In genomic region chrX:68186552-68187262, GRCh38 we compare ENCODE assay signal across 16 cellular contexts.
A peak's percentile ranks its signal among the peaks of the same experiment; 100 is the strongest.
DNase-seq lines count a peak whose midpoint lies in the region; ATAC-seq and TF ChIP-seq lines count a peak whose summit lies in the region.
"Had no signal": no experiment of that assay in that cellular context is flagged by ENCODE, and none has a peak within 500 bp of the region (broad histone marks: within the 10 kb centered on the region; RNA-seq: fewer than 3 reads in every experiment).

No MANE protein-coding gene starts in this region.

- H3K27me3 ChIP-seq in upper lobe of right lung, result no peaks in the 10 kb centered on the region
- H3K27me3 ChIP-seq: neutrophil, transverse colon had no signal

- no peak overlapping the region for H3K27ac Mint-ChIP-seq in activated naive CD4-positive, alpha-beta T cell treated with anti-CD3 and anti-CD28 coated beads, Interleukin-2, amount 50 U/mL, for 72 hours
- no peak overlapping the region for H3K27ac Mint-ChIP-seq in activated CD8-positive, alpha-beta T cell treated with anti-CD3 and anti-CD28 coated beads, Interleukin-2, amount 10 ng/mL, durations not matched to agents 7 days and 5 days

- H3K4me3 Mint-ChIP-seq in activated CD8-positive, alpha-beta T cell treated with anti-CD3 and anti-CD28 coated beads, Interleukin-2, amount 10 ng/mL, durations not matched to agents 7 days and 5 days, result no peak overlapping the region
- H3K4me3 Mint-ChIP-seq: central memory CD8-positive, alpha-beta T cell had no signal

- POLR2A ChIA-PET in activated CD8-positive, alpha-beta T cell treated with anti-CD3 and anti-CD28 coated beads, Interleukin-2, amount 10 ng/mL, durations not matched to agents 7 days and 5 days (lab: Charles Lee), result no interaction called here

- peaks cover 6% of the 10 kb centered on the region for H3K4me1 Mint-ChIP-seq in activated CD8-positive, alpha-beta T cell treated with anti-CD3 and anti-CD28 coated beads, Interleukin-2, amount 10 ng/mL, durations not matched to agents 7 days and 5 days (ENCODE audit: low read depth)
- H3K4me1 Mint-ChIP-seq: central memory CD8-positive, alpha-beta T cell had no signal

- CTCF ChIA-PET in activated CD8-positive, alpha-beta T cell treated with anti-CD3 and anti-CD28 coated beads, Interleukin-2, amount 10 ng/mL, durations not matched to agents 7 days and 5 days (lab: Charles Lee), result no interaction called here

- intact Hi-C loops in upper lobe of right lung (cut with DNase I), result no loop called here

- H3K4me3 ChIP-seq in upper lobe of right lung, result no peak overlapping the region
- H3K4me3 ChIP-seq: skin epidermis, transverse colon had no signal

- H3K27ac ChIP-seq in upper lobe of right lung, result no peak overlapping the region
- H3K27ac ChIP-seq: neutrophil, skin epidermis, transverse colon had no signal

- no peaks in the 10 kb centered on the region for H3K36me3 ChIP-seq in upper lobe of right lung
- H3K36me3 ChIP-seq: neutrophil, transverse colon had no signal

- H3K9me3 ChIP-seq in upper lobe of right lung, result no peaks in the 10 kb centered on the region
- H3K9me3 ChIP-seq: neutrophil, transverse colon had no signal

- no peak for TF ChIP-seq CTCF in upper lobe of right lung (IDR thresholded peaks at IDR 0.05)

- H3K27me3 Mint-ChIP-seq in activated CD8-positive, alpha-beta T cell treated with anti-CD3 and anti-CD28 coated beads, Interleukin-2, amount 10 ng/mL, durations not matched to agents 7 days and 5 days (ENCODE audit: low read depth), result peaks cover 3% of the 10 kb centered on the region

- ATAC-seq in activated naive CD4-positive, alpha-beta T cell treated with anti-CD3 and anti-CD28 coated beads, Interleukin-2, amount 50 U/mL, for 72 hours, result peak; percentile 20
- peak; percentile 56 for ATAC-seq in upper lobe of right lung
- ATAC-seq in GM19023 (IDR thresholded peaks at IDR 0.05; ENCODE audit: unreplicated experiment), result no peak
- ATAC-seq in activated CD8-positive, alpha-beta T cell treated with anti-CD3 and anti-CD28 coated beads, Interleukin-2, amount 10 ng/mL, durations not matched to agents 7 days and 5 days, result no peak

- no peak for DNase-seq in activated naive CD4-positive, alpha-beta T cell treated with anti-CD3 and anti-CD28 coated beads, Interleukin-2, amount 50 U/mL, for 72 hours (ENCODE audit: low spot score in 2 of 2)
- DNase-seq in activated naive CD4-positive, alpha-beta T cell (lab: John Stamatoyannopoulos, UW), result no peak
- DNase-seq in SIG-M5 treated with dmso at 0.1 percent for 504 hours (lab: John Stamatoyannopoulos, UW; ENCODE audit: unreplicated experiment) (peak; percentile 48), fibroblast of gingiva (ENCODE audit: low read depth) (peak; percentile 5), upper lobe of right lung (no peak), NCI-H1417 (lab: John Stamatoyannopoulos, UW) (no peak)
- no peak for DNase-seq in activated CD8-positive, alpha-beta T cell treated with anti-CD3 and anti-CD28 coated beads, Interleukin-2, amount 10 ng/mL, durations not matched to agents 7 days and 5 days
- DNase-seq: activated CD4-positive, alpha-beta T cell treated with anti-CD3 and anti-CD28 coated beads for 1 hour; activated effector memory CD4-positive, alpha-beta T cell treated with Interleukin-2 at 50 U/mL for 16 hours; NCI-H446 treated with DMSO at 0.1 percent for 48 hours; Right ventricle myocardium superior; transverse colon had no signal

- no peaks in the 10 kb centered on the region for H3K4me1 ChIP-seq in upper lobe of right lung
- H3K4me1 ChIP-seq: transverse colon had no signal

- H3K36me3 Mint-ChIP-seq in activated naive CD4-positive, alpha-beta T cell treated with anti-CD3 and anti-CD28 coated beads, Interleukin-2, amount 50 U/mL, for 72 hours, result no peaks in the 10 kb centered on the region
- H3K36me3 Mint-ChIP-seq in activated CD8-positive, alpha-beta T cell treated with anti-CD3 and anti-CD28 coated beads, Interleukin-2, amount 10 ng/mL, durations not matched to agents 7 days and 5 days (ENCODE audit: low read depth), result no peaks in the 10 kb centered on the region

- no peaks in the 10 kb centered on the region for H3K9me3 Mint-ChIP-seq in activated naive CD4-positive, alpha-beta T cell treated with anti-CD3 and anti-CD28 coated beads, Interleukin-2, amount 50 U/mL, for 72 hours
- no peaks in the 10 kb centered on the region for H3K9me3 Mint-ChIP-seq in activated CD8-positive, alpha-beta T cell treated with anti-CD3 and anti-CD28 coated beads, Interleukin-2, amount 10 ng/mL, durations not matched to agents 7 days and 5 days (ENCODE audit: insufficient read depth)
- H3K9me3 Mint-ChIP-seq: central memory CD8-positive, alpha-beta T cell had no signal

Comparison
In these comparisons a context has a peak if more than half of its experiments do, and no peak if none do; other contexts are left out.
1. ATAC-seq: peak in activated naive CD4-positive, alpha-beta T cell treated with anti-CD3 and anti-CD28 coated beads, Interleukin-2, amount 50 U/mL, for 72 hours (2 of 2) and upper lobe of right lung (single experiment); none in GM19023 (single experiment) and activated CD8-positive, alpha-beta T cell treated with anti-CD3 and anti-CD28 coated beads, Interleukin-2, amount 10 ng/mL, durations not matched to agents 7 days and 5 days (single experiment).
2. DNase-seq: peak in SIG-M5 treated with dmso at 0.1 percent for 504 hours (single experiment) and fibroblast of gingiva (single experiment); none in activated naive CD4-positive, alpha-beta T cell treated with anti-CD3 and anti-CD28 coated beads, Interleukin-2, amount 50 U/mL, for 72 hours (0 of 2), activated naive CD4-positive, alpha-beta T cell (0 of 4), upper lobe of right lung (single experiment), activated CD8-positive, alpha-beta T cell treated with anti-CD3 and anti-CD28 coated beads, Interleukin-2, amount 10 ng/mL, durations not matched to agents 7 days and 5 days (single experiment) and NCI-H1417 (0 of 3).